In the genomic region with DNA sequence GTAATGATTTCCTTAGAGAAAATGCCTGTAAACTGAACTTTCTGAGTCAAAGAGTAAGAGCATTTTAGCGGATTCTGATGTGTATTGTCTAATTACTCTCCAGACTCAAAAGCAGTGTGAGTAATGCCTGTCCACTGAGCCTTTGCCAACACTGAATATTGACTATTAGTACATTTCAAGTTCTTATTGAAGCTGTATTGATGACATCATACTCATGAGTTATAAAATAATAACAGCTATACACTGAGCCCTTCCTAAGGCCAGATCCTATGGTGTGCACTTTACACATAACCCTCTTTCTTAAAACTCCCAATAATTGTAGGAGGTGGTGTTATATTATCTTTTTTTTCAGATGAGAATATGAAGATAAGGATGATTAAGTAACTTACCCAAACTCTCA, we compare ENCODE assay signal across 1 cellular context.
TF ChIP-seq lines count a peak whose summit lies in the region.

No MANE protein-coding gene starts in this region.

TF ChIP-seq in HepG2, 621 proteins besides CTCF, POLR2A, EP300 and RAD21 (continued from another document):
- TF ChIP-seq, protein P1, sequence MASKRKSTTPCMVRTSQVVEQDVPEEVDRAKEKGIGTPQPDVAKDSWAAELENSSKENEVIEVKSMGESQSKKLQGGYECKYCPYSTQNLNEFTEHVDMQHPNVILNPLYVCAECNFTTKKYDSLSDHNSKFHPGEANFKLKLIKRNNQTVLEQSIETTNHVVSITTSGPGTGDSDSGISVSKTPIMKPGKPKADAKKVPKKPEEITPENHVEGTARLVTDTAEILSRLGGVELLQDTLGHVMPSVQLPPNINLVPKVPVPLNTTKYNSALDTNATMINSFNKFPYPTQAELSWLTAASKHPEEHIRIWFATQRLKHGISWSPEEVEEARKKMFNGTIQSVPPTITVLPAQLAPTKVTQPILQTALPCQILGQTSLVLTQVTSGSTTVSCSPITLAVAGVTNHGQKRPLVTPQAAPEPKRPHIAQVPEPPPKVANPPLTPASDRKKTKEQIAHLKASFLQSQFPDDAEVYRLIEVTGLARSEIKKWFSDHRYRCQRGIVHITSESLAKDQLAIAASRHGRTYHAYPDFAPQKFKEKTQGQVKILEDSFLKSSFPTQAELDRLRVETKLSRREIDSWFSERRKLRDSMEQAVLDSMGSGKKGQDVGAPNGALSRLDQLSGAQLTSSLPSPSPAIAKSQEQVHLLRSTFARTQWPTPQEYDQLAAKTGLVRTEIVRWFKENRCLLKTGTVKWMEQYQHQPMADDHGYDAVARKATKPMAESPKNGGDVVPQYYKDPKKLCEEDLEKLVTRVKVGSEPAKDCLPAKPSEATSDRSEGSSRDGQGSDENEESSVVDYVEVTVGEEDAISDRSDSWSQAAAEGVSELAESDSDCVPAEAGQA (IDR thresholded peaks at IDR 0.05; ENCODE audit: low read depth) = no peak
- TF ChIP-seq, protein P1 (CRISPR knock-in tag; IDR thresholded peaks at IDR 0.05; ENCODE audit: borderline replicate concordance) = no peak
